12 cellular contexts compared by ENCODE assay signal in genomic region chr5:30041291-30041690, GRCh38.
DNase-seq lines count a peak whose midpoint lies in the region; ATAC-seq, FAIRE-seq and TF ChIP-seq lines count a peak whose summit lies in the region.
"Had no signal": no experiment of that assay in that cellular context is flagged by ENCODE, and none has a peak within 500 bp of the region (broad histone marks: within the 10 kb centered on the region; RNA-seq: fewer than 3 reads in every experiment).

No MANE protein-coding gene starts in this region.

- H3K9me3 ChIP-seq in A673 (ENCODE audit: low read depth, low read length, poor library complexity, severe bottlenecking) (peaks cover 2% of the 10 kb centered on the region), PC-3 (ENCODE audit: low read length) (no peaks in the 10 kb centered on the region)
- H3K9me3 ChIP-seq: A549 had no signal

- H3K9me2 ChIP-seq in PC-3 (replicated peaks; ENCODE audit: low read length), result no peaks in the 10 kb centered on the region

- peak; percentile 28 for DNase-seq in A673 (ENCODE audit: low spot score)
- no peak for DNase-seq in PC-3
- DNase-seq in cerebellar cortex (ENCODE audit: low spot score), result peak; percentile 69
- no peak for DNase-seq in NCI-H1048 (lab: John Stamatoyannopoulos, UW)
- no peak for DNase-seq in HTR-8/SVneo (ENCODE audit: insufficient read length, low spot score)
- DNase-seq in NCI-H82 treated with DMSO at 0.1 percent for 48 hours (lab: John Stamatoyannopoulos, UW; ENCODE audit: unreplicated experiment), result no peak
- DNase-seq: 8988T, DMS79, GF-D8 had no signal

- ATAC-seq in PC-3, result no peak

- TF ChIP-seq CTCF in A673 (conservative IDR thresholded peaks at IDR 0.05; ENCODE audit: low read depth, low read length), result no peak
- TF ChIP-seq CTCF in PC-3 (conservative IDR thresholded peaks at IDR 0.05; ENCODE audit: low read depth, low read length), result no peak

- no peaks in the 10 kb centered on the region for H4K20me1 ChIP-seq in PC-3 (ENCODE audit: low read length)

- no peak for FAIRE-seq in HTR-8/SVneo (lab: Jason Lieb, UNC)
- FAIRE-seq: A549, GM18507 had no signal

- H3K4me2 ChIP-seq in PC-3 (ENCODE audit: low read length), result peak overlapping the region; percentile 37; the same call in 1 of the 2 replicates
- H3K4me2 ChIP-seq: GM23338 had no signal

- no peaks in the 10 kb centered on the region for H3K36me3 ChIP-seq in A673 (ENCODE audit: insufficient read depth, low read length, poor library complexity, severe bottlenecking)
- no peaks in the 10 kb centered on the region for H3K36me3 ChIP-seq in PC-3 (ENCODE audit: low read depth, low read length)

- H3K9ac ChIP-seq in PC-3 (ENCODE audit: low read length), result no peak overlapping the region

- no peaks in the 10 kb centered on the region for H3F3A ChIP-seq in PC-3 (ENCODE audit: low read length, unreplicated experiment)

- CTCF ChIA-PET in A673 (lab: Charles Lee) (interaction anchor here (0.9 to 1.7 kb wide), 3 partner anchors 301 to 1228 kb away, joined by 3 to 8 read pairs (median 3); no protein-coding TSS in a partner anchor), PC-3 (lab: Charles Lee) (interaction anchor here (0.8 to 1.3 kb wide), 2 partner anchors 27 to 314 kb away, joined by 3 read pairs; no protein-coding TSS in a partner anchor)

- H3K4me1 ChIP-seq in A673 (ENCODE audit: insufficient read depth, low read length, poor library complexity, severe bottlenecking) (peaks cover 38% of the 10 kb centered on the region), PC-3 (ENCODE audit: insufficient read depth, low read length) (peaks cover 19% of the 10 kb centered on the region)
- H3K4me1 ChIP-seq: A549 had no signal

- H3K27ac ChIP-seq in A673 (ENCODE audit: low read depth, low read length, poor library complexity, severe bottlenecking) (peak overlapping the region; percentile 47), PC-3 (ENCODE audit: low read length) (no peak overlapping the region)
- H3K27ac ChIP-seq: A549 had no signal

- POLR2A ChIA-PET in A673 (lab: Charles Lee; ENCODE audit: low non-redundant PET) (no interaction called here), PC-3 (lab: Charles Lee; ENCODE audit: unreplicated experiment) (no interaction called here)

- intact Hi-C loops in A673 (cut with micrococcal nuclease; ENCODE audit: unreplicated experiment) (loop anchor here (2.0 to 10.0 kb wide), 5 partner anchors 66 to 1444 kb away; no protein-coding TSS in a partner anchor), PC-3 (cut with micrococcal nuclease) (loop anchor here (2.0 kb wide), 3 partner anchors 58 to 1146 kb away; no protein-coding TSS in a partner anchor)

- no peaks in the 10 kb centered on the region for H3K79me2 ChIP-seq in PC-3 (ENCODE audit: low read length)

- H3K4me3 ChIP-seq in A673 (ENCODE audit: low read depth, low read length, poor library complexity, severe bottlenecking) (no peak overlapping the region), PC-3 (ENCODE audit: low read length) (no peak overlapping the region)
- H3K4me3 ChIP-seq: A549, GM23338 had no signal

- BruUV-seq in A673 (replicated peaks; lab: Mats Ljungman, UMichigan), result no TSS peak
- BruUV-seq in PC-3 (replicated peaks; lab: Mats Ljungman, UMichigan), result no TSS peak

- H3K27me3 ChIP-seq in A673 (replicated peaks; ENCODE audit: insufficient read depth, low read depth, low read length, poor library complexity) (no peaks in the 10 kb centered on the region), PC-3 (ENCODE audit: low read length) (no peaks in the 10 kb centered on the region)

- H2AFZ ChIP-seq in PC-3 (ENCODE audit: low read length), result no peak overlapping the region
- H2AFZ ChIP-seq: GM23338 had no signal

Comparison
In these comparisons a context has a peak if more than half of its experiments do, and no peak if none do; other contexts are left out.
1. DNase-seq: peak in A673 (single experiment) and cerebellar cortex (single experiment); none in PC-3 (single experiment), NCI-H1048 (single experiment), HTR-8/SVneo (single experiment) and NCI-H82 treated with DMSO at 0.1 percent for 48 hours (single experiment).